Comparison of ENCODE assay signal across 2 cellular contexts in genomic region chr13:105452895-105453294, GRCh38.
A peak's percentile ranks its signal among the peaks of the same experiment; 100 is the strongest.
TF ChIP-seq lines count a peak whose summit lies in the region.

No MANE protein-coding gene starts in this region.

TF ChIP-seq in HepG2, 621 proteins besides CTCF, POLR2A, EP300 and RAD21:
- TF ChIP-seq NFE2L2 (IDR thresholded peaks at IDR 0.05; ENCODE audit: low read length): peak; percentile 6; the same call in 1 of the 2 replicates
- no peak for TF ChIP-seq ZKSCAN8 (CRISPR knock-in tag; IDR thresholded peaks at IDR 0.05; ENCODE audit: borderline replicate concordance)

TF ChIP-seq in K562, 482 proteins besides CTCF, POLR2A, EP300 and RAD21:
- TF ChIP-seq C11orf30 (IDR thresholded peaks at IDR 0.05; ENCODE audit: low read depth): 0 out of 2 replicates have a peak, but pooled peaks have one; percentile 5
- no peak for TF ChIP-seq ZNF436 (CRISPR knock-in tag; IDR thresholded peaks at IDR 0.05)
- TF ChIP-seq HNRNPK (IDR thresholded peaks at IDR 0.05; ENCODE audit: low read depth, low read length, poor library complexity, severe bottlenecking): no peak
- no peak for TF ChIP-seq TAL1 (IDR thresholded peaks at IDR 0.05)
- TF ChIP-seq RNF2 (IDR thresholded peaks at IDR 0.05): no peak
- peak; percentile 75 for TF ChIP-seq ZNF316 (IDR thresholded peaks at IDR 0.05)
- TF ChIP-seq NFE2 (IDR thresholded peaks at IDR 0.05; ENCODE audit: low read depth): peak; percentile 7; the same call in 1 of the 2 replicates
- no peak for TF ChIP-seq CBX5 (IDR thresholded peaks at IDR 0.05; ENCODE audit: borderline replicate concordance, low read depth)
